In genomic region chr15:65093793-65094170, GRCh38 we compare ENCODE assay signal across 4 cellular contexts. TPM values are rescaled to one million over a fixed set of nuclear protein-coding genes. Genes with fewer than 3 reads are reported as not detected.
"Had no signal": no experiment of that assay in that cellular context is flagged by ENCODE, and none has a peak within 500 bp of the region (broad histone marks: within the 10 kb centered on the region; RNA-seq: fewer than 3 reads in every experiment).

No MANE protein-coding gene starts in this region.

RNA-seq across cellular contexts. Expression of gene KBTBD13, which starts 17.2 kb away (rescaled TPM):
- total RNA-seq: M059J, SJSA1 had no signal

RNA-seq across cellular contexts. Expression of gene RASL12, which starts 26.0 kb away (rescaled TPM):
- total RNA-seq: K562, M059J had no signal

RNA-seq across cellular contexts. Expression of gene SLC51B, which starts 48.6 kb away (rescaled TPM):
- total RNA-seq: K562, M059J, Right ventricle myocardium superior had no signal
